8 cellular contexts compared by ENCODE assay signal in genomic region chr16:30356401-30357084, GRCh38. TPM values are rescaled to one million over a fixed set of nuclear protein-coding genes. Genes with fewer than 3 reads are reported as not detected.
DNase-seq lines count a peak whose midpoint lies in the region; ATAC-seq, FAIRE-seq and TF ChIP-seq lines count a peak whose summit lies in the region.

No MANE protein-coding gene starts in this region.

- H3K27ac Mint-ChIP-seq in CD4-positive, alpha-beta T cell = peak overlapping the region; percentile 89
- H3K27ac Mint-ChIP-seq in naive thymus-derived CD8-positive, alpha-beta T cell = peak overlapping the region in 9 of 10 donors; percentile 35 to 99 (median 98)

- H3K27me3 Mint-ChIP-seq in CD4-positive, alpha-beta T cell = no peaks in the 10 kb centered on the region
- no peaks in the 10 kb centered on the region for H3K27me3 Mint-ChIP-seq in naive thymus-derived CD8-positive, alpha-beta T cell

- peaks cover 68% of the 10 kb centered on the region for H3K36me3 ChIP-seq in MG63

- intact Hi-C loops in CD4-positive, alpha-beta T cell (cut with DNase I, micrococcal nuclease) = loop anchor here (5.0 to 10.0 kb wide), 2 partner anchors 48 to 201 kb away; partner anchors contain the start of genes ZNF771 (in 2 of the 2) and ZNF764 (in 1 of the 2)

- H3K27me3 ChIP-seq in CD4-positive, alpha-beta T cell (ENCODE audit: control insufficient read depth, insufficient read depth, low read length) = no peaks in the 10 kb centered on the region
- no peaks in the 10 kb centered on the region for H3K27me3 ChIP-seq in MG63

- H3K9me3 Mint-ChIP-seq in CD4-positive, alpha-beta T cell = no peaks in the 10 kb centered on the region
- H3K9me3 Mint-ChIP-seq in naive thymus-derived CD8-positive, alpha-beta T cell = no peaks in the 10 kb centered on the region

- H3K4me3 Mint-ChIP-seq in CD4-positive, alpha-beta T cell = peak overlapping the region; percentile 91
- peak overlapping the region; percentile 79 to 99 (median 95) for H3K4me3 Mint-ChIP-seq in naive thymus-derived CD8-positive, alpha-beta T cell

- POLR2A ChIA-PET in CD4-positive, alpha-beta T cell (lab: Charles Lee) = interaction anchor here (0.9 to 4.6 kb wide), 7 partner anchors 12 to 291 kb away, joined by 3 to 17 read pairs (median 5); partner anchors contain the start of gene ALDOA
- POLR2A ChIA-PET in naive thymus-derived CD8-positive, alpha-beta T cell (lab: Charles Lee) = interaction anchor here (0.6 to 4.7 kb wide), 5 partner anchors 13 to 278 kb away, joined by 3 to 48 read pairs (median 17); partner anchors contain the start of genes SEPTIN1, TBC1D10B and ZNF771

- peak overlapping the region; percentile 92 for H3K27ac ChIP-seq in CD4-positive, alpha-beta T cell (ENCODE audit: low read depth, low read length)
- peak overlapping the region; percentile 91 to 99 for H3K27ac ChIP-seq in coronary artery

- CTCF ChIA-PET in CD4-positive, alpha-beta T cell (lab: Charles Lee) = interaction anchor here (0.9 kb wide), 1 partner anchor 10 kb away, joined by 3 read pairs; no protein-coding TSS in a partner anchor

- H3K36me3 Mint-ChIP-seq in CD4-positive, alpha-beta T cell (ENCODE audit: low read depth) = peaks cover 73% of the 10 kb centered on the region
- peaks cover 0 to 45% (median 3%) of the 10 kb centered on the region in 3 donors for H3K36me3 Mint-ChIP-seq in naive thymus-derived CD8-positive, alpha-beta T cell

- FAIRE-seq in urothelium cell line (lab: Jason Lieb, UNC) = no peak

- TF ChIP-seq CTCF in CD4-positive, alpha-beta T cell (IDR thresholded peaks at IDR 0.05) = no peak
- TF ChIP-seq CTCF in coronary artery (IDR thresholded peaks at IDR 0.05) = no peak

- no peak for ATAC-seq in CD4-positive, alpha-beta T cell (ENCODE audit: poor library complexity)
- peak in 1 of 2 donors; percentile 15 for ATAC-seq in naive thymus-derived CD8-positive, alpha-beta T cell
- ATAC-seq in HG02885 (IDR thresholded peaks at IDR 0.05; ENCODE audit: poor library complexity, unreplicated experiment) = no peak

- H3K4me1 Mint-ChIP-seq in CD4-positive, alpha-beta T cell (ENCODE audit: low read depth) = peaks cover 24% of the 10 kb centered on the region
- peaks cover 24 to 45% (median 32%) of the 10 kb centered on the region in 4 donors for H3K4me1 Mint-ChIP-seq in naive thymus-derived CD8-positive, alpha-beta T cell

- no peaks in the 10 kb centered on the region for H3K9me3 ChIP-seq in CD4-positive, alpha-beta T cell (ENCODE audit: control insufficient read depth, low read length)
- no peaks in the 10 kb centered on the region for H3K9me3 ChIP-seq in MG63

- H3K4me3 ChIP-seq in MG63 (peak overlapping the region; percentile 96), coronary artery (peak overlapping the region; percentile 90)

- DNase-seq in CD4-positive, alpha-beta T cell = no peak
- DNase-seq in MG63 = peak; percentile 60
- no peak for DNase-seq in coronary artery (ENCODE audit: low spot score)
- no peak for DNase-seq in naive thymus-derived CD8-positive, alpha-beta T cell
- no peak for DNase-seq in Kasumi-1 (lab: John Stamatoyannopoulos, UW)
- no peak for DNase-seq in foreskin melanocyte
- DNase-seq in urothelium cell line (ENCODE audit: low spot score) = no peak

RNA-seq across cellular contexts. Expression of gene CD2BP2, which starts 1.4 kb away (rescaled TPM):
- total RNA-seq in CD4-positive, alpha-beta T cell = 10 to 100 TPM; 39.1 to 41.7 TPM
- total RNA-seq in MG63 (2014; rRNA removed; shearing (Covaris generic); ENCODE audit: low replicate concordance) = 43.8 and 70.0 TPM in 2 replicates
- 10 to 100 TPM; 62.9 to 66.8 TPM for total RNA-seq in naive thymus-derived CD8-positive, alpha-beta T cell
- polyA plus RNA-seq in naive thymus-derived CD8-positive, alpha-beta T cell = 10 to 100 TPM; 20.6 to 21.9 (median 21.7) TPM

RNA-seq across cellular contexts. Expression of gene TBC1D10B, which starts 13.8 kb away (rescaled TPM):
- 10 to 100 TPM; 12.7 to 14.7 TPM for total RNA-seq in CD4-positive, alpha-beta T cell
- total RNA-seq in MG63 (2014; rRNA removed; shearing (Covaris generic); ENCODE audit: low replicate concordance) = 40.3 and 60.6 TPM in 2 replicates
- total RNA-seq in naive thymus-derived CD8-positive, alpha-beta T cell = 10 to 100 TPM; 32.9 to 36.9 TPM
- 10 to 100 TPM in 1 of 3 donors, 1 to 10 TPM in 2; 6.6 to 10.5 (median 7.3) TPM for polyA plus RNA-seq in naive thymus-derived CD8-positive, alpha-beta T cell

RNA-seq across cellular contexts. Expression of gene MYL11, which starts 18.1 kb away (rescaled TPM):
- 1 to 10 TPM in 1 of 2 experiments, under 1 TPM in 1; 0.95 to 2.4 TPM for total RNA-seq in CD4-positive, alpha-beta T cell
- total RNA-seq in MG63 (2014; rRNA removed; shearing (Covaris generic); ENCODE audit: low replicate concordance) = not detected in 2 replicates
- total RNA-seq in naive thymus-derived CD8-positive, alpha-beta T cell = 1 to 10 TPM in 1 of 2 experiments, not detected in 1; 1.9 TPM
- 1 to 10 TPM in 2 of 3 donors, not detected in 1; 1.1 to 4.2 TPM for polyA plus RNA-seq in naive thymus-derived CD8-positive, alpha-beta T cell

RNA-seq across cellular contexts. Expression of gene SEPTIN1, which starts 25.8 kb away (rescaled TPM):
- 100 to 1,000 TPM; 161 to 163 TPM for total RNA-seq in CD4-positive, alpha-beta T cell
- not detected in 2 replicates for total RNA-seq in MG63 (2014; rRNA removed; shearing (Covaris generic); ENCODE audit: low replicate concordance)
- total RNA-seq in naive thymus-derived CD8-positive, alpha-beta T cell = 100 to 1,000 TPM; 216 to 222 TPM
- 100 to 1,000 TPM; 178 to 249 (median 242) TPM for polyA plus RNA-seq in naive thymus-derived CD8-positive, alpha-beta T cell

RNA-seq across cellular contexts. Expression of gene ZNF48, which starts 38.7 kb away (rescaled TPM):
- total RNA-seq in CD4-positive, alpha-beta T cell = 1 to 10 TPM; 3.4 to 3.5 TPM
- 17.2 and 19.8 TPM in 2 replicates for total RNA-seq in MG63 (2014; rRNA removed; shearing (Covaris generic); ENCODE audit: low replicate concordance)
- total RNA-seq in naive thymus-derived CD8-positive, alpha-beta T cell = 10 to 100 TPM; 12.7 to 14.3 TPM
- polyA plus RNA-seq in naive thymus-derived CD8-positive, alpha-beta T cell = 10 to 100 TPM in 1 of 3 donors, 1 to 10 TPM in 2; 6.1 to 11.7 (median 7.5) TPM
